22 cellular contexts compared by ENCODE assay signal in genomic region chr19:14152713-14153112, GRCh38.
"Had no signal": no experiment of that assay in that cellular context is flagged by ENCODE, and none has a peak within 500 bp of the region (broad histone marks: within the 10 kb centered on the region; RNA-seq: fewer than 3 reads in every experiment).

No MANE protein-coding gene starts in this region.

- H2AFZ ChIP-seq: parathyroid adenoma had no signal

- H3K27me3 ChIP-seq: cardiac muscle cell, esophagus muscularis mucosa, gastroesophageal sphincter, heart right ventricle, neutrophil, upper lobe of right lung had no signal

- DNase-seq: activated B cell treated with CpG ODN at 0.5 μM for 24 hours; activated CD4-positive, alpha-beta T cell treated with anti-CD3 and anti-CD28 coated beads, Interleukin-2, amount 10 ng/mL, durations not matched to agents 24 days and 14 days; activated naive CD4-positive, alpha-beta T cell treated with Interleukin-2 at 50 U/mL for 16 hours; effector memory CD4-positive, alpha-beta T cell; heart right ventricle; kidney glomerular epithelial cell; left ventricle myocardium inferior; stimulated activated CD4-positive, alpha-beta T cell treated with anti-CD3 and anti-CD28 coated beads, Interleukin-4, amount 100 ng/mL, for 4 hours; T-helper 1 cell; T-helper 9 cell; upper lobe of right lung had no signal

- H3K79me2 ChIP-seq: parathyroid adenoma had no signal

- H3K27ac ChIP-seq: cardiac muscle cell, esophagus muscularis mucosa, gastroesophageal sphincter, heart right ventricle, left ventricle myocardium inferior, neutrophil, parathyroid adenoma, thoracic aorta, upper lobe of right lung had no signal

- H3K4me3 ChIP-seq: cardiac muscle cell, esophagus muscularis mucosa, gastroesophageal sphincter, heart right ventricle, left ventricle myocardium inferior, smooth muscle cell, thoracic aorta, upper lobe of right lung had no signal

- ATAC-seq: gastroesophageal sphincter; heart right ventricle; sciatic nerve; stimulated activated memory B cell treated with anti-CD40 and anti-IgM and Interleukin-4, amounts not matched to agents 10 μg/mL and 1 μg/mL and 100 μg/mL, for 72 hours; upper lobe of right lung had no signal

- H3K9me3 Mint-ChIP-seq: activated B cell treated with CpG ODN at 0.5 μM for 24 hours; activated CD4-positive, alpha-beta T cell treated with anti-CD3 and anti-CD28 coated beads, Interleukin-2, amount 10 ng/mL, durations not matched to agents 24 days and 14 days; activated T-helper 2 cell treated with anti-CD3 and anti-CD28 coated beads, Interferon-gamma antibody, Interleukin-2, Interleukin-4, amounts not matched to agents 10 μg/mL and 5 μg/mL and 100 μg/mL, durations not matched to agents 14 hours and 24 hours and 36 hours; dendritic cell treated with granulocyte-macrophage colony-stimulating factor and Interleukin-4, amounts not matched to agents 40 ng/mL and 50 ng/mL, for 4 days; stimulated activated memory B cell treated with anti-CD40 and anti-IgM and Interleukin-4, amounts not matched to agents 10 μg/mL and 1 μg/mL and 100 μg/mL, for 72 hours had no signal

- H3K9me3 ChIP-seq: esophagus muscularis mucosa, gastroesophageal sphincter, heart right ventricle, left ventricle myocardium inferior, neutrophil, thoracic aorta, upper lobe of right lung had no signal

- H3K27ac Mint-ChIP-seq: activated B cell treated with CpG ODN at 0.5 μM for 24 hours; activated CD4-positive, alpha-beta T cell treated with anti-CD3 and anti-CD28 coated beads, Interleukin-2, amount 10 ng/mL, durations not matched to agents 24 days and 14 days; activated T-helper 2 cell treated with anti-CD3 and anti-CD28 coated beads, Interferon-gamma antibody, Interleukin-2, Interleukin-4, amounts not matched to agents 10 μg/mL and 5 μg/mL and 100 μg/mL, durations not matched to agents 14 hours and 24 hours and 36 hours; dendritic cell treated with granulocyte-macrophage colony-stimulating factor and Interleukin-4, amounts not matched to agents 40 ng/mL and 50 ng/mL, for 4 days; stimulated activated memory B cell treated with anti-CD40 and anti-IgM and Interleukin-4, amounts not matched to agents 10 μg/mL and 1 μg/mL and 100 μg/mL, for 72 hours had no signal

- H3K27me3 Mint-ChIP-seq: activated B cell treated with CpG ODN at 0.5 μM for 24 hours; activated CD4-positive, alpha-beta T cell treated with anti-CD3 and anti-CD28 coated beads, Interleukin-2, amount 10 ng/mL, durations not matched to agents 24 days and 14 days; dendritic cell treated with granulocyte-macrophage colony-stimulating factor and Interleukin-4, amounts not matched to agents 40 ng/mL and 50 ng/mL, for 4 days; stimulated activated memory B cell treated with anti-CD40 and anti-IgM and Interleukin-4, amounts not matched to agents 10 μg/mL and 1 μg/mL and 100 μg/mL, for 72 hours had no signal

- H3K4me2 ChIP-seq: smooth muscle cell had no signal

- H3K4me3 Mint-ChIP-seq: activated B cell treated with CpG ODN at 0.5 μM for 24 hours; activated CD4-positive, alpha-beta T cell treated with anti-CD3 and anti-CD28 coated beads, Interleukin-2, amount 10 ng/mL, durations not matched to agents 24 days and 14 days; dendritic cell treated with granulocyte-macrophage colony-stimulating factor and Interleukin-4, amounts not matched to agents 40 ng/mL and 50 ng/mL, for 4 days; stimulated activated memory B cell treated with anti-CD40 and anti-IgM and Interleukin-4, amounts not matched to agents 10 μg/mL and 1 μg/mL and 100 μg/mL, for 72 hours had no signal
